Comparison of ENCODE assay signal across 2 cellular contexts in the genomic region with DNA sequence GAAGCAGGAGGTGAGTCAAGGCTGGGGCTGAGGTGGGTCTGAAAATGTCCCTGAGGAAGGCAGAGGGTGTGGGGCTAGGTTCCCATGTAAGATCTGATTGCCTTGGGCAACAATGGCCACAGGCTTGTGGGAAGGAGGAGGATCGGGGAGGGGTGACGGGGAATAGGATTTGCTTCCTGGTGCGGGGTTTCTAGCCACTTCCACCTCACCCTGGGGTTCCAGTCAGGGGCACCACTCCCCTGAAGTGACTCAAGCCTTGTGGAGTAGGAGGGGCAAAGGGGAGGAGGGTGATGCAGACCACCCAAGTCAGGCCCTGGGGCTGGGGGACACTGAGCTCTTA.
TF ChIP-seq lines count a peak whose summit lies in the region.

No MANE protein-coding gene starts in this region.

TF ChIP-seq in GM23338, 12 proteins besides CTCF, POLR2A, EP300 and RAD21 (continues in another document):
- no peak for TF ChIP-seq ZNF331 (CRISPR knock-in tag; IDR thresholded peaks at IDR 0.05; ENCODE audit: low read depth)
- TF ChIP-seq NANOG (IDR thresholded peaks at IDR 0.05; ENCODE audit: borderline replicate concordance), result no peak
- no peak for TF ChIP-seq EZH2 (IDR thresholded peaks at IDR 0.05; ENCODE audit: low read depth, unreplicated experiment)
- TF ChIP-seq POLR2AphosphoS5 (IDR thresholded peaks at IDR 0.05; ENCODE audit: low read depth), result no peak
- TF ChIP-seq ZNF114 (CRISPR knock-in tag; IDR thresholded peaks at IDR 0.05), result no peak
- no peak for TF ChIP-seq ETS1 (IDR thresholded peaks at IDR 0.05)
- no peak for TF ChIP-seq CREB1 (CRISPR knock-in tag; IDR thresholded peaks at IDR 0.05; ENCODE audit: low read depth)
- TF ChIP-seq STAT1 (IDR thresholded peaks at IDR 0.05; ENCODE audit: unreplicated experiment), result no peak
- no peak for TF ChIP-seq ZNF462 (CRISPR knock-in tag; IDR thresholded peaks at IDR 0.05)
- TF ChIP-seq REST (IDR thresholded peaks at IDR 0.05; ENCODE audit: unreplicated experiment), result no peak
- TF ChIP-seq EZH2phosphoT487 (IDR thresholded peaks at IDR 0.05; ENCODE audit: unreplicated experiment), result no peak

TF ChIP-seq in H1, 55 proteins besides CTCF, POLR2A, EP300 and RAD21:
- TF ChIP-seq NANOG (IDR thresholded peaks at IDR 0.05; ENCODE audit: insufficient read depth, low read depth, low read length, poor library complexity, severe bottlenecking) (no peak), SP1 (IDR thresholded peaks at IDR 0.05; ENCODE audit: low read depth, low read length) (no peak), TCF12 (IDR thresholded peaks at IDR 0.05; ENCODE audit: low read depth, low read length) (no peak), TAF7 (optimal IDR thresholded peaks at IDR 0.05; ENCODE audit: borderline replicate concordance, low read depth, low read length) (no peak), EZH2 (IDR thresholded peaks at IDR 0.05; ENCODE audit: low read depth, low read length, severe bottlenecking) (no peak), EGR1 (IDR thresholded peaks at IDR 0.05; ENCODE audit: borderline replicate concordance, low read depth, low read length) (no peak), KDM1A (IDR thresholded peaks at IDR 0.05; ENCODE audit: borderline replicate concordance, low read length) (no peak), YY1 (IDR thresholded peaks at IDR 0.05; ENCODE audit: low read depth, low read length) (no peak), HDAC2 (IDR thresholded peaks at IDR 0.05; ENCODE audit: borderline replicate concordance in 1 of 2, low read depth in 2 of 2, low read length in 2 of 2) (no peak), KDM4A (IDR thresholded peaks at IDR 0.05; ENCODE audit: low read depth, low read length, severe bottlenecking) (no peak), TBP (IDR thresholded peaks at IDR 0.05; ENCODE audit: low read depth, low read length) (no peak), SUZ12 (IDR thresholded peaks at IDR 0.05; ENCODE audit: low read length) (no peak), RFX5 (IDR thresholded peaks at IDR 0.05; ENCODE audit: borderline replicate concordance, low read depth, low read length) (no peak), ZNF274 (IDR thresholded peaks at IDR 0.05; ENCODE audit: borderline replicate concordance, extremely low read depth, low read length) (no peak), KDM5A (IDR thresholded peaks at IDR 0.05; ENCODE audit: low read length) (no peak), SIN3A (conservative IDR thresholded peaks at IDR 0.05 in 1 of 2, IDR thresholded peaks at IDR 0.05 in 1 of 2; ENCODE audit: low read depth in 1 of 2, low read length in 2 of 2) (no peak), MAFK (IDR thresholded peaks at IDR 0.05; ENCODE audit: low read depth, low read length) (no peak)
- TF ChIP-seq, protein P1, sequence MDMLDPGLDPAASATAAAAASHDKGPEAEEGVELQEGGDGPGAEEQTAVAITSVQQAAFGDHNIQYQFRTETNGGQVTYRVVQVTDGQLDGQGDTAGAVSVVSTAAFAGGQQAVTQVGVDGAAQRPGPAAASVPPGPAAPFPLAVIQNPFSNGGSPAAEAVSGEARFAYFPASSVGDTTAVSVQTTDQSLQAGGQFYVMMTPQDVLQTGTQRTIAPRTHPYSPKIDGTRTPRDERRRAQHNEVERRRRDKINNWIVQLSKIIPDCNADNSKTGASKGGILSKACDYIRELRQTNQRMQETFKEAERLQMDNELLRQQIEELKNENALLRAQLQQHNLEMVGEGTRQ (IDR thresholded peaks at IDR 0.05; ENCODE audit: low read length), result no peak
- TF ChIP-seq, protein P2, sequence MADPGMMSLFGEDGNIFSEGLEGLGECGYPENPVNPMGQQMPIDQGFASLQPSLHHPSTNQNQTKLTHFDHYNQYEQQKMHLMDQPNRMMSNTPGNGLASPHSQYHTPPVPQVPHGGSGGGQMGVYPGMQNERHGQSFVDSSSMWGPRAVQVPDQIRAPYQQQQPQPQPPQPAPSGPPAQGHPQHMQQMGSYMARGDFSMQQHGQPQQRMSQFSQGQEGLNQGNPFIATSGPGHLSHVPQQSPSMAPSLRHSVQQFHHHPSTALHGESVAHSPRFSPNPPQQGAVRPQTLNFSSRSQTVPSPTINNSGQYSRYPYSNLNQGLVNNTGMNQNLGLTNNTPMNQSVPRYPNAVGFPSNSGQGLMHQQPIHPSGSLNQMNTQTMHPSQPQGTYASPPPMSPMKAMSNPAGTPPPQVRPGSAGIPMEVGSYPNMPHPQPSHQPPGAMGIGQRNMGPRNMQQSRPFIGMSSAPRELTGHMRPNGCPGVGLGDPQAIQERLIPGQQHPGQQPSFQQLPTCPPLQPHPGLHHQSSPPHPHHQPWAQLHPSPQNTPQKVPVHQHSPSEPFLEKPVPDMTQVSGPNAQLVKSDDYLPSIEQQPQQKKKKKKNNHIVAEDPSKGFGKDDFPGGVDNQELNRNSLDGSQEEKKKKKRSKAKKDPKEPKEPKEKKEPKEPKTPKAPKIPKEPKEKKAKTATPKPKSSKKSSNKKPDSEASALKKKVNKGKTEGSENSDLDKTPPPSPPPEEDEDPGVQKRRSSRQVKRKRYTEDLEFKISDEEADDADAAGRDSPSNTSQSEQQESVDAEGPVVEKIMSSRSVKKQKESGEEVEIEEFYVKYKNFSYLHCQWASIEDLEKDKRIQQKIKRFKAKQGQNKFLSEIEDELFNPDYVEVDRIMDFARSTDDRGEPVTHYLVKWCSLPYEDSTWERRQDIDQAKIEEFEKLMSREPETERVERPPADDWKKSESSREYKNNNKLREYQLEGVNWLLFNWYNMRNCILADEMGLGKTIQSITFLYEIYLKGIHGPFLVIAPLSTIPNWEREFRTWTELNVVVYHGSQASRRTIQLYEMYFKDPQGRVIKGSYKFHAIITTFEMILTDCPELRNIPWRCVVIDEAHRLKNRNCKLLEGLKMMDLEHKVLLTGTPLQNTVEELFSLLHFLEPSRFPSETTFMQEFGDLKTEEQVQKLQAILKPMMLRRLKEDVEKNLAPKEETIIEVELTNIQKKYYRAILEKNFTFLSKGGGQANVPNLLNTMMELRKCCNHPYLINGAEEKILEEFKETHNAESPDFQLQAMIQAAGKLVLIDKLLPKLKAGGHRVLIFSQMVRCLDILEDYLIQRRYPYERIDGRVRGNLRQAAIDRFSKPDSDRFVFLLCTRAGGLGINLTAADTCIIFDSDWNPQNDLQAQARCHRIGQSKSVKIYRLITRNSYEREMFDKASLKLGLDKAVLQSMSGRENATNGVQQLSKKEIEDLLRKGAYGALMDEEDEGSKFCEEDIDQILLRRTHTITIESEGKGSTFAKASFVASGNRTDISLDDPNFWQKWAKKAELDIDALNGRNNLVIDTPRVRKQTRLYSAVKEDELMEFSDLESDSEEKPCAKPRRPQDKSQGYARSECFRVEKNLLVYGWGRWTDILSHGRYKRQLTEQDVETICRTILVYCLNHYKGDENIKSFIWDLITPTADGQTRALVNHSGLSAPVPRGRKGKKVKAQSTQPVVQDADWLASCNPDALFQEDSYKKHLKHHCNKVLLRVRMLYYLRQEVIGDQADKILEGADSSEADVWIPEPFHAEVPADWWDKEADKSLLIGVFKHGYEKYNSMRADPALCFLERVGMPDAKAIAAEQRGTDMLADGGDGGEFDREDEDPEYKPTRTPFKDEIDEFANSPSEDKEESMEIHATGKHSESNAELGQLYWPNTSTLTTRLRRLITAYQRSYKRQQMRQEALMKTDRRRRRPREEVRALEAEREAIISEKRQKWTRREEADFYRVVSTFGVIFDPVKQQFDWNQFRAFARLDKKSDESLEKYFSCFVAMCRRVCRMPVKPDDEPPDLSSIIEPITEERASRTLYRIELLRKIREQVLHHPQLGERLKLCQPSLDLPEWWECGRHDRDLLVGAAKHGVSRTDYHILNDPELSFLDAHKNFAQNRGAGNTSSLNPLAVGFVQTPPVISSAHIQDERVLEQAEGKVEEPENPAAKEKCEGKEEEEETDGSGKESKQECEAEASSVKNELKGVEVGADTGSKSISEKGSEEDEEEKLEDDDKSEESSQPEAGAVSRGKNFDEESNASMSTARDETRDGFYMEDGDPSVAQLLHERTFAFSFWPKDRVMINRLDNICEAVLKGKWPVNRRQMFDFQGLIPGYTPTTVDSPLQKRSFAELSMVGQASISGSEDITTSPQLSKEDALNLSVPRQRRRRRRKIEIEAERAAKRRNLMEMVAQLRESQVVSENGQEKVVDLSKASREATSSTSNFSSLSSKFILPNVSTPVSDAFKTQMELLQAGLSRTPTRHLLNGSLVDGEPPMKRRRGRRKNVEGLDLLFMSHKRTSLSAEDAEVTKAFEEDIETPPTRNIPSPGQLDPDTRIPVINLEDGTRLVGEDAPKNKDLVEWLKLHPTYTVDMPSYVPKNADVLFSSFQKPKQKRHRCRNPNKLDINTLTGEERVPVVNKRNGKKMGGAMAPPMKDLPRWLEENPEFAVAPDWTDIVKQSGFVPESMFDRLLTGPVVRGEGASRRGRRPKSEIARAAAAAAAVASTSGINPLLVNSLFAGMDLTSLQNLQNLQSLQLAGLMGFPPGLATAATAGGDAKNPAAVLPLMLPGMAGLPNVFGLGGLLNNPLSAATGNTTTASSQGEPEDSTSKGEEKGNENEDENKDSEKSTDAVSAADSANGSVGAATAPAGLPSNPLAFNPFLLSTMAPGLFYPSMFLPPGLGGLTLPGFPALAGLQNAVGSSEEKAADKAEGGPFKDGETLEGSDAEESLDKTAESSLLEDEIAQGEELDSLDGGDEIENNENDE (IDR thresholded peaks at IDR 0.05; ENCODE audit: insufficient replicate concordance, low read length), result no peak
